In the genomic region with DNA sequence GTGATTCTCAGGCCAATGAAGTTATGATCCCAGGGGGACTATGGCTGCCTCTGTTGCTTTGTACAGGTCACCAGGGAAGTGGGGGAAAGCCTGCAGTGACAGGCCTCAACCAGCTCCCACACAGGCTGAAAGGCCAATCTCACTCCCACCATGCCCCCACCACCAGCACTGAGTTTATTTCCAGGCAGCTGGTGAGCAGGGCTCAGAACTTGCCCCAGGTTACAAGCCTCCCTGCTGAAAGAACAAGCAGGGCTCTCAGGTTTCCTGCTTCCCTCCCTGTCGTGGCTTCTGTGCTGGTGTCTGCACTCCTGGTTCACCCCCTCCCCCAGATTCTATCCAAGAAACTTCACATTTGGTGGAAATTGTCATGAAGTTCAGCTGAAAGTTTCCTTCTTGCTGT, we compare ENCODE assay signal across 20 cellular contexts.
"Had no signal": no experiment of that assay in that cellular context is flagged by ENCODE, and none has a peak within 500 bp of the region (broad histone marks: within the 10 kb centered on the region; RNA-seq: fewer than 3 reads in every experiment).

No MANE protein-coding gene starts in this region.

- H3K4me1 ChIP-seq: breast epithelium, gastroesophageal sphincter, right lobe of liver, tibial nerve had no signal

- H3K36me3 ChIP-seq: breast epithelium, gastroesophageal sphincter, neutrophil, right lobe of liver, tibial nerve had no signal

- H3K27ac ChIP-seq: breast epithelium, gastroesophageal sphincter, hepatocyte, neutrophil, right lobe of liver, tibial nerve had no signal

- H3K4me3 ChIP-seq: breast epithelium, gastroesophageal sphincter, hepatocyte, right lobe of liver, tibial nerve had no signal

- FAIRE-seq: endothelial cell of umbilical vein, urothelium cell line had no signal

- DNase-seq: activated B cell treated with CpG ODN at 0.5 μM for 24 hours; activated CD4-positive, alpha-beta T cell treated with anti-CD3 and anti-CD28 coated beads, Interleukin-2, amount 50 U/mL, for 1 hour; activated CD8-positive, alpha-beta memory T cell treated with anti-CD3 and anti-CD28 coated beads, Interleukin-2, amount 10 ng/mL, durations not matched to agents 7 days and 5 days; activated CD8-positive, alpha-beta T cell treated with anti-CD3 and anti-CD28 coated beads for 36 hours; activated T-cell treated with anti-CD3 and anti-CD28 coated beads, Interleukin-2, amount 50 U/mL, for 48 hours; central memory CD4-positive, alpha-beta T cell; islet precursor cell; left colon; natural killer cell; right lobe of liver; stimulated activated CD4-positive, alpha-beta T cell treated with anti-CD3 and anti-CD28 coated beads, Interleukin-2, amount 100 ng/mL, for 48 hours; stimulated activated naive CD4-positive, alpha-beta T cell treated with Interleukin-2 at 50 U/mL for 16 hours; T-helper 2 cell had no signal

- H3K9me3 ChIP-seq: breast epithelium, gastroesophageal sphincter, neutrophil, right lobe of liver had no signal
